17 cellular contexts compared by ENCODE assay signal in the genomic region with DNA sequence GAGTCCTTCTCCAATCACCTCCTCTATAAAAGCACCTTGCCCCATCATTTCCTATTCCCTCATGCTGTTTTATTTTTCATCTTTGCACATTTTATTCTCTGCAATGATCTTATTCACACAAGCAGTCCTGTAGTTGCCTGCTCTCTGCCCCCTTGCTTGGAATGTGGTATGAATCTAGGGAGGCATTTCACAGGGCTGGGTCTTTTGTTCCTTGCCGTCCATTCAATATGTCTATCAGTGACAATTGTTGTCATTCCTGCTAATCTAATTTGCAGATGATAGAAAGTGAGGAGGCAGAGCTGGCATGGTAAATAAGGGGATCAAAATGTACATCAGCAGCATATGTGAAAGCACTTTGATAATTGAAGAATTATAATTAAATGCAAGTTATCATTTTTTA.
DNase-seq lines count a peak whose midpoint lies in the region; ATAC-seq and TF ChIP-seq lines count a peak whose summit lies in the region.
"Had no signal": no experiment of that assay in that cellular context is flagged by ENCODE, and none has a peak within 500 bp of the region (broad histone marks: within the 10 kb centered on the region; RNA-seq: fewer than 3 reads in every experiment).

No MANE protein-coding gene starts in this region.

- 63% methylated on average over 1 of the region's 1 CpG for WGBS in SK-N-SH (ENCODE audit: low lambda C conversion rate)
- no CpG with 5 or more reads among the region's 1 CpG for WGBS in trophoblast cell (ENCODE audit: extremely low coverage, insufficient coverage, insufficient read length)

- no peak overlapping the region for H3K18ac ChIP-seq in trophoblast cell (ENCODE audit: low read length)

- peaks cover 0 to 2% of the 10 kb centered on the region in 2 experiments; a peak in 1 of 4 replicates for H3K4me1 ChIP-seq in SK-N-SH (ENCODE audit: control insufficient read depth in 1 of 2, insufficient read depth in 2 of 2, low read depth in 1 of 2, low read length in 1 of 2)
- H3K4me1 ChIP-seq in trophoblast cell (ENCODE audit: control insufficient read depth in 1 of 2, insufficient read depth in 2 of 2, low read length in 2 of 2) = peaks cover 13 to 20% of the 10 kb centered on the region in 2 experiments
- H3K4me1 ChIP-seq in breast epithelium = no peaks in the 10 kb centered on the region
- H3K4me1 ChIP-seq in SJCRH30 = no peaks in the 10 kb centered on the region
- H3K4me1 ChIP-seq: BLaER1 had no signal

- H3K14ac ChIP-seq in trophoblast cell (ENCODE audit: low read length) = no peak overlapping the region

- no peak overlapping the region for H4K12ac ChIP-seq in trophoblast cell (ENCODE audit: low read depth, low read length)

- no peak for TF ChIP-seq POLR2A in breast epithelium (IDR thresholded peaks at IDR 0.05)

- ATAC-seq in SK-N-SH treated with all-trans-retinoic acid at 6 μM for 48 hours = no peak
- ATAC-seq: GM23338, HepG2 had no signal

- POLR2A ChIA-PET in SK-N-SH (lab: Yijun Ruan, JAX) = no interaction called here

- H3K9ac ChIP-seq in SK-N-SH (no peak overlapping the region), neural cell (ENCODE audit: low read length) (peak overlapping the region; percentile 42), trophoblast cell (ENCODE audit: low read length) (no peak overlapping the region)
- H3K9ac ChIP-seq: BLaER1 had no signal

- H3K79me2 ChIP-seq in SK-N-SH (ENCODE audit: insufficient read depth) (no peaks in the 10 kb centered on the region), neural cell (replicated peaks; ENCODE audit: insufficient read depth, low read length) (peaks cover 95% of the 10 kb centered on the region), trophoblast cell (ENCODE audit: control insufficient read depth, insufficient read depth, low read length, poor library complexity) (peaks cover 6% of the 10 kb centered on the region)

- H3K4ac ChIP-seq in trophoblast cell (ENCODE audit: low read depth, low read length) = peak overlapping the region; percentile 27

- no peak overlapping the region for H2BK5ac ChIP-seq in trophoblast cell (ENCODE audit: low read depth, low read length, poor library complexity)

- TF ChIP-seq RAD21 in SK-N-SH (IDR thresholded peaks at IDR 0.05; ENCODE audit: low read length) (no peak), neural cell (conservative IDR thresholded peaks at IDR 0.05) (no peak)

- no peak overlapping the region for H4K8ac ChIP-seq in trophoblast cell (ENCODE audit: low read depth, low read length)

- H3K4me3 ChIP-seq in SK-N-SH (ENCODE audit: low read depth in 2 of 2, low read length in 1 of 2) (no peak overlapping the region), neural cell (ENCODE audit: low read length) (peak overlapping the region; percentile 85), trophoblast cell (ENCODE audit: low read depth, low read length) (no peak overlapping the region), breast epithelium (no peak overlapping the region), SJCRH30 (no peak overlapping the region)
- H3K4me3 ChIP-seq: BLaER1, GM23338 had no signal

- no peak overlapping the region for H2BK12ac ChIP-seq in trophoblast cell (ENCODE audit: low read length)

- H3K36me3 ChIP-seq in SK-N-SH (replicated peaks in 1 of 2; ENCODE audit: control insufficient read depth in 1 of 2, insufficient read depth in 2 of 2, low read length in 1 of 2) (no peaks in the 10 kb centered on the region), neural cell (ENCODE audit: insufficient read depth, low read length) (peaks cover 3% of the 10 kb centered on the region), trophoblast cell (ENCODE audit: control insufficient read depth in 1 of 2, insufficient read depth in 2 of 2, low read length in 2 of 2) (peaks cover 0 to 2% of the 10 kb centered on the region in 2 experiments), breast epithelium (no peaks in the 10 kb centered on the region), SJCRH30 (no peaks in the 10 kb centered on the region)
- H3K36me3 ChIP-seq: BLaER1 had no signal

- CTCF ChIA-PET in SK-N-SH (lab: Yijun Ruan, JAX) = no interaction called here

- TF ChIP-seq EP300 in SK-N-SH (IDR thresholded peaks at IDR 0.05; ENCODE audit: borderline replicate concordance in 1 of 2, low read depth in 1 of 2, low read length in 1 of 2) (no peak), neural cell (conservative IDR thresholded peaks at IDR 0.05; ENCODE audit: poor library complexity, severe bottlenecking) (no peak)

- intact Hi-C loops in breast epithelium (cut with DNase I; ENCODE audit: low total_unique reads) = loop anchor here (10.0 kb wide), 1 partner anchor 1850 kb away; no protein-coding TSS in a partner anchor
- intact Hi-C loops in head of caudate nucleus (cut with DNase I) = no loop called here

- TF ChIP-seq CTCF in SK-N-SH (IDR thresholded peaks at IDR 0.05) = no peak
- no peak for TF ChIP-seq CTCF in neural cell (IDR thresholded peaks at IDR 0.05; ENCODE audit: poor library complexity, severe bottlenecking)
- TF ChIP-seq CTCF in breast epithelium (IDR thresholded peaks at IDR 0.05) = no peak

- H3K23ac ChIP-seq in trophoblast cell (ENCODE audit: low read length) = no peak overlapping the region

- H4K91ac ChIP-seq in trophoblast cell (ENCODE audit: low read depth, low read length) = no peak overlapping the region

- H3F3A ChIP-seq in SK-N-SH (replicated peaks; ENCODE audit: insufficient read depth) (no peaks in the 10 kb centered on the region), neural cell (ENCODE audit: insufficient read depth, low read length, poor library complexity, severe bottlenecking) (no peaks in the 10 kb centered on the region)

- H3K9me2 ChIP-seq in SK-N-SH = no peaks in the 10 kb centered on the region
- H3K9me2 ChIP-seq in neural cell (ENCODE audit: insufficient read depth, low read length) = no peaks in the 10 kb centered on the region

- H2AFZ ChIP-seq in SK-N-SH (ENCODE audit: low read depth) (no peak overlapping the region), neural cell (ENCODE audit: low read depth, low read length) (no peak overlapping the region), trophoblast cell (ENCODE audit: insufficient read depth, low read length, poor library complexity) (no peak overlapping the region)
- H2AFZ ChIP-seq: GM23338 had no signal

- H3K4me2 ChIP-seq in SK-N-SH (no peak overlapping the region), neural cell (ENCODE audit: low read length) (peak overlapping the region; percentile 49), trophoblast cell (ENCODE audit: low read length) (peak overlapping the region; percentile 25)
- H3K4me2 ChIP-seq: BLaER1, GM23338 had no signal

- peaks cover 8% of the 10 kb centered on the region for H3K79me1 ChIP-seq in trophoblast cell (ENCODE audit: low read length)

- H2BK120ac ChIP-seq in trophoblast cell (ENCODE audit: insufficient read depth, low read length, poor library complexity) = no peak overlapping the region

- H4K20me1 ChIP-seq in SK-N-SH (ENCODE audit: insufficient read depth) (no peaks in the 10 kb centered on the region), neural cell (ENCODE audit: insufficient read depth) (no peaks in the 10 kb centered on the region)
- H4K20me1 ChIP-seq: BLaER1 had no signal

- no peak overlapping the region for H3K27ac ChIP-seq in SK-N-SH (ENCODE audit: low read depth in 2 of 2, low read length in 1 of 2)
- H3K27ac ChIP-seq in neural cell (ENCODE audit: low read length) = peak overlapping the region; percentile 62
- no peak overlapping the region for H3K27ac ChIP-seq in trophoblast cell (ENCODE audit: low read depth, low read length)
- no peak overlapping the region for H3K27ac ChIP-seq in breast epithelium
- no peak overlapping the region for H3K27ac ChIP-seq in SJCRH30
- H3K27ac ChIP-seq: BLaER1, HL-60 had no signal

- peaks cover 5% of the 10 kb centered on the region; the same call in 1 of the 2 replicates for H3K27me3 ChIP-seq in SK-N-SH (ENCODE audit: insufficient read depth)
- no peaks in the 10 kb centered on the region for H3K27me3 ChIP-seq in neural cell (ENCODE audit: insufficient read depth, low read depth, low read length)
- no peaks in the 10 kb centered on the region for H3K27me3 ChIP-seq in trophoblast cell (ENCODE audit: insufficient read depth, low read length)
- peaks cover 2 to 3% of the 10 kb centered on the region in 2 donors for H3K27me3 ChIP-seq in breast epithelium
- H3K27me3 ChIP-seq in SJCRH30 = peaks cover 29% of the 10 kb centered on the region; the same call in 1 of the 2 replicates

- DNase-seq in SK-N-SH (no peak), trophoblast cell (no peak), breast epithelium (ENCODE audit: low spot score in 2 of 2) (no peak), head of caudate nucleus (no peak), SJCRH30 (no peak)
- DNase-seq: 8988T; CD4-positive, alpha-beta memory T cell; DMS153; DMS79 treated with DMSO at 0.1 percent for 48 hours; GF-D8; HCEC 1CT had no signal

- no peaks in the 10 kb centered on the region for H3K9me3 ChIP-seq in SK-N-SH
- no peaks in the 10 kb centered on the region for H3K9me3 ChIP-seq in neural cell (ENCODE audit: low read length)
- H3K9me3 ChIP-seq in trophoblast cell (ENCODE audit: insufficient read depth, low read depth, low read length) = no peaks in the 10 kb centered on the region
- H3K9me3 ChIP-seq in breast epithelium = no peaks in the 10 kb centered on the region
- H3K9me3 ChIP-seq in SJCRH30 (replicated peaks) = no peaks in the 10 kb centered on the region

- H2AK5ac ChIP-seq in trophoblast cell (ENCODE audit: low read length) = no peak overlapping the region

TF ChIP-seq in SK-N-SH treated with all-trans-retinoic acid at 6 μM for 48 hours, 23 proteins besides CTCF, POLR2A, EP300 and RAD21 (continues in another document):
- TF ChIP-seq ISL1 (CRISPR knock-in tag; IDR thresholded peaks at IDR 0.05) = 0 out of 2 replicates have a peak, but pooled peaks have one; percentile 12

TF ChIP-seq in SK-N-SH, 30 proteins besides CTCF, POLR2A, EP300 and RAD21 (continues in another document):
- TF ChIP-seq TEAD4 (IDR thresholded peaks at IDR 0.05; ENCODE audit: borderline replicate concordance, insufficient read depth) (no peak), NRF1 (IDR thresholded peaks at IDR 0.05; ENCODE audit: low read depth, low read length) (no peak)
